ENCODE assay signal across 1 cellular context in genomic region chr3:38649500-38650247, GRCh38.
TF ChIP-seq lines count a peak whose summit lies in the region.

Gene SCN5A, minus strand, starts transcription at chr3:38649687. Its CDS starts 16,380 bp downstream, at chr3:38633307.

TF ChIP-seq in K562, 482 proteins besides CTCF, POLR2A, EP300 and RAD21 (continued from another document):
- TF ChIP-seq ZNF518B (CRISPR knock-in tag; IDR thresholded peaks at IDR 0.05) (no peak), CREM (IDR thresholded peaks at IDR 0.05; ENCODE audit: low read depth) (0 out of 2 replicates have a peak, but pooled peaks have one; percentile 6), ZNF23 (CRISPR knock-in tag; IDR thresholded peaks at IDR 0.05) (no peak), ZNF184 (CRISPR knock-in tag; IDR thresholded peaks at IDR 0.05) (no peak), WHSC1 (IDR thresholded peaks at IDR 0.05; ENCODE audit: low read length) (no peak), HMGN3 (IDR thresholded peaks at IDR 0.05; ENCODE audit: borderline replicate concordance, extremely low read depth, insufficient read length, low read depth, low read length) (peak; percentile 56), RFX5 (IDR thresholded peaks at IDR 0.05; ENCODE audit: low read depth, low read length) (no peak), ZNF583 (CRISPR knock-in tag; IDR thresholded peaks at IDR 0.05) (no peak), POLR2AphosphoS5 (IDR thresholded peaks at IDR 0.05; ENCODE audit: control insufficient read depth, insufficient read depth, low read depth, low read length) (0 out of 2 replicates have a peak, but pooled peaks have one; percentile 23), ZNF76 (CRISPR knock-in tag; IDR thresholded peaks at IDR 0.05; ENCODE audit: borderline replicate concordance) (no peak), SETDB1 (IDR thresholded peaks at IDR 0.05; ENCODE audit: low read length) (peak; percentile 37), KDM2B (CRISPR knock-in tag; IDR thresholded peaks at IDR 0.05) (0 out of 2 replicates have a peak, but pooled peaks have one; percentile 29), PHF20 (IDR thresholded peaks at IDR 0.05; ENCODE audit: partially characterized antibody) (peak; percentile 24), CC2D1A (IDR thresholded peaks at IDR 0.05) (no peak), MCM5 (IDR thresholded peaks at IDR 0.05; ENCODE audit: low read depth) (no peak), RBM39 (optimal IDR thresholded peaks at IDR 0.05; ENCODE audit: low read depth, low read length) (no peak), BHLHE40 (IDR thresholded peaks at IDR 0.05; ENCODE audit: low read length) (0 out of 2 replicates have a peak, but pooled peaks have one; percentile 32), XRCC5 (IDR thresholded peaks at IDR 0.05; ENCODE audit: low read depth, low read length) (no peak), E2F6 (IDR thresholded peaks at IDR 0.05; ENCODE audit: borderline replicate concordance in 1 of 2, extremely low read depth in 1 of 2, insufficient read depth in 1 of 2, insufficient read length in 1 of 2, low read depth in 1 of 2, low read length in 1 of 2, poor library complexity in 1 of 2, severe bottlenecking in 1 of 2) (peak; percentile 84 to 95), MGA (IDR thresholded peaks at IDR 0.05) (peak; percentile 85), MAZ (CRISPR knock-in tag; conservative IDR thresholded peaks at IDR 0.05 in 1 of 2, IDR thresholded peaks at IDR 0.05 in 1 of 2) (0 out of 4 replicates have a peak, but pooled peaks of 1 of the 2 experiments have one; percentile 20), CCNT2 (IDR thresholded peaks at IDR 0.05; ENCODE audit: borderline replicate concordance, extremely low read depth, insufficient read length, low read depth, low read length) (peak; percentile 45), ZFP30 (CRISPR knock-in tag; IDR thresholded peaks at IDR 0.05; ENCODE audit: borderline replicate concordance) (no peak), ATF6 (CRISPR knock-in tag; IDR thresholded peaks at IDR 0.05) (no peak), TGIF2 (CRISPR knock-in tag; IDR thresholded peaks at IDR 0.05) (no peak), ZNF41 (CRISPR knock-in tag; conservative IDR thresholded peaks at IDR 0.05) (no peak)
- TF ChIP-seq, protein P1, sequence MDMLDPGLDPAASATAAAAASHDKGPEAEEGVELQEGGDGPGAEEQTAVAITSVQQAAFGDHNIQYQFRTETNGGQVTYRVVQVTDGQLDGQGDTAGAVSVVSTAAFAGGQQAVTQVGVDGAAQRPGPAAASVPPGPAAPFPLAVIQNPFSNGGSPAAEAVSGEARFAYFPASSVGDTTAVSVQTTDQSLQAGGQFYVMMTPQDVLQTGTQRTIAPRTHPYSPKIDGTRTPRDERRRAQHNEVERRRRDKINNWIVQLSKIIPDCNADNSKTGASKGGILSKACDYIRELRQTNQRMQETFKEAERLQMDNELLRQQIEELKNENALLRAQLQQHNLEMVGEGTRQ (CRISPR knock-in tag; IDR thresholded peaks at IDR 0.05), result peak; percentile 55
- TF ChIP-seq, protein P2, sequence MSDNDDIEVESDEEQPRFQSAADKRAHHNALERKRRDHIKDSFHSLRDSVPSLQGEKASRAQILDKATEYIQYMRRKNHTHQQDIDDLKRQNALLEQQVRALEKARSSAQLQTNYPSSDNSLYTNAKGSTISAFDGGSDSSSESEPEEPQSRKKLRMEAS (CRISPR knock-in tag; IDR thresholded peaks at IDR 0.05), result peak; percentile 88
- TF ChIP-seq, protein P3, sequence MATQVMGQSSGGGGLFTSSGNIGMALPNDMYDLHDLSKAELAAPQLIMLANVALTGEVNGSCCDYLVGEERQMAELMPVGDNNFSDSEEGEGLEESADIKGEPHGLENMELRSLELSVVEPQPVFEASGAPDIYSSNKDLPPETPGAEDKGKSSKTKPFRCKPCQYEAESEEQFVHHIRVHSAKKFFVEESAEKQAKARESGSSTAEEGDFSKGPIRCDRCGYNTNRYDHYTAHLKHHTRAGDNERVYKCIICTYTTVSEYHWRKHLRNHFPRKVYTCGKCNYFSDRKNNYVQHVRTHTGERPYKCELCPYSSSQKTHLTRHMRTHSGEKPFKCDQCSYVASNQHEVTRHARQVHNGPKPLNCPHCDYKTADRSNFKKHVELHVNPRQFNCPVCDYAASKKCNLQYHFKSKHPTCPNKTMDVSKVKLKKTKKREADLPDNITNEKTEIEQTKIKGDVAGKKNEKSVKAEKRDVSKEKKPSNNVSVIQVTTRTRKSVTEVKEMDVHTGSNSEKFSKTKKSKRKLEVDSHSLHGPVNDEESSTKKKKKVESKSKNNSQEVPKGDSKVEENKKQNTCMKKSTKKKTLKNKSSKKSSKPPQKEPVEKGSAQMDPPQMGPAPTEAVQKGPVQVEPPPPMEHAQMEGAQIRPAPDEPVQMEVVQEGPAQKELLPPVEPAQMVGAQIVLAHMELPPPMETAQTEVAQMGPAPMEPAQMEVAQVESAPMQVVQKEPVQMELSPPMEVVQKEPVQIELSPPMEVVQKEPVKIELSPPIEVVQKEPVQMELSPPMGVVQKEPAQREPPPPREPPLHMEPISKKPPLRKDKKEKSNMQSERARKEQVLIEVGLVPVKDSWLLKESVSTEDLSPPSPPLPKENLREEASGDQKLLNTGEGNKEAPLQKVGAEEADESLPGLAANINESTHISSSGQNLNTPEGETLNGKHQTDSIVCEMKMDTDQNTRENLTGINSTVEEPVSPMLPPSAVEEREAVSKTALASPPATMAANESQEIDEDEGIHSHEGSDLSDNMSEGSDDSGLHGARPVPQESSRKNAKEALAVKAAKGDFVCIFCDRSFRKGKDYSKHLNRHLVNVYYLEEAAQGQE (CRISPR knock-in tag; IDR thresholded peaks at IDR 0.05; ENCODE audit: low read depth), result no peak
- TF ChIP-seq, protein P4, sequence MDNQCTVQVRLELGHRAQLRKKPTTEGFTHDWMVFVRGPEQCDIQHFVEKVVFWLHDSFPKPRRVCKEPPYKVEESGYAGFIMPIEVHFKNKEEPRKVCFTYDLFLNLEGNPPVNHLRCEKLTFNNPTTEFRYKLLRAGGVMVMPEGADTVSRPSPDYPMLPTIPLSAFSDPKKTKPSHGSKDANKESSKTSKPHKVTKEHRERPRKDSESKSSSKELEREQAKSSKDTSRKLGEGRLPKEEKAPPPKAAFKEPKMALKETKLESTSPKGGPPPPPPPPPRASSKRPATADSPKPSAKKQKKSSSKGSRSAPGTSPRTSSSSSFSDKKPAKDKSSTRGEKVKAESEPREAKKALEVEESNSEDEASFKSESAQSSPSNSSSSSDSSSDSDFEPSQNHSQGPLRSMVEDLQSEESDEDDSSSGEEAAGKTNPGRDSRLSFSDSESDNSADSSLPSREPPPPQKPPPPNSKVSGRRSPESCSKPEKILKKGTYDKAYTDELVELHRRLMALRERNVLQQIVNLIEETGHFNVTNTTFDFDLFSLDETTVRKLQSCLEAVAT (IDR thresholded peaks at IDR 0.05), result no peak
TF ChIP-seq in K562: peak in this region for 43.
